22 cellular contexts compared by ENCODE assay signal in genomic region chr2:52571380-52572347, GRCh38.
DNase-seq lines count a peak whose midpoint lies in the region; ATAC-seq and TF ChIP-seq lines count a peak whose summit lies in the region.
"Had no signal": no experiment of that assay in that cellular context is flagged by ENCODE, and none has a peak within 500 bp of the region (broad histone marks: within the 10 kb centered on the region; RNA-seq: fewer than 3 reads in every experiment).

No MANE protein-coding gene starts in this region.

- no peak overlapping the region for H3K27ac Mint-ChIP-seq in stimulated activated naive CD8-positive, alpha-beta T cell treated with anti-CD3 and anti-CD28 coated beads, Interleukin-15, amount 100 ng/mL, for 72 hours
- no peak overlapping the region for H3K27ac Mint-ChIP-seq in activated T-helper 17 cell treated with anti-CD3 and anti-CD28 coated beads, Interleukin-2, amount 50 U/mL, for 72 hours
- H3K27ac Mint-ChIP-seq: CD4-positive, alpha-beta T cell had no signal

- peak; percentile 52 for ATAC-seq in stimulated activated naive CD8-positive, alpha-beta T cell treated with anti-CD3 and anti-CD28 coated beads, Interleukin-15, amount 100 ng/mL, for 72 hours
- no peak for ATAC-seq in stimulated activated naive CD8-positive, alpha-beta T cell treated with anti-CD3 and anti-CD28 coated beads, Interleukin-15, Interleukin-2, amounts not matched to agents 100 U/mL and 50 U/mL, for 24 hours
- ATAC-seq in lower lobe of right lung: peak; percentile 12 to 45
- ATAC-seq in activated T-helper 17 cell treated with anti-CD3 and anti-CD28 coated beads, Interleukin-2, amount 50 U/mL, for 72 hours (replicated peaks): no peak
- ATAC-seq: GM12878 had no signal

- no peak overlapping the region for H3K27ac ChIP-seq in lower lobe of right lung
- H3K27ac ChIP-seq in spleen: no peak overlapping the region
- H3K27ac ChIP-seq in stomach: no peak overlapping the region
- H3K27ac ChIP-seq: BLaER1, RWPE1 had no signal

- intact Hi-C loops in lower lobe of right lung (cut with DNase I) (no loop called here), spleen (cut with DNase I; ENCODE audit: low total_unique reads) (no loop called here), stomach (cut with DNase I; ENCODE audit: low total_unique reads) (no loop called here)

- DNase-seq in stimulated activated naive CD8-positive, alpha-beta T cell treated with anti-CD3 and anti-CD28 coated beads, Interleukin-15, amount 100 ng/mL, for 72 hours: no peak
- DNase-seq in stimulated activated naive CD8-positive, alpha-beta T cell treated with anti-CD3 and anti-CD28 coated beads, Interleukin-15, Interleukin-2, amounts not matched to agents 100 U/mL and 50 U/mL, for 24 hours: no peak
- DNase-seq in lower lobe of right lung (no peak), spleen (peak; percentile 66), COLO829 (ENCODE audit: low spot score) (no peak), stomach (no peak)
- DNase-seq: Caco-2; CD4-positive, alpha-beta T cell; DND-41; GOT3; KG1; NCI-H1092 treated with DMSO at 0.1 percent for 48 hours; NCI-H1436 treated with DMSO at 0.1 percent for 48 hours; NCI-H2029; NCI-H226; NCI-H510A treated with DMSO at 0.1 percent for 48 hours; NCI-H748 treated with DMSO at 0.1 percent for 48 hours; NK-92 treated with Interleukin-12 subunit alpha and Interleukin-12 subunit beta, amount 100 ng/mL, for 24 hours had no signal

- no peak for TF ChIP-seq POLR2A in spleen (IDR thresholded peaks at IDR 0.05)
- no peak for TF ChIP-seq POLR2A in stomach (IDR thresholded peaks at IDR 0.05)

- H3K27me3 Mint-ChIP-seq in stimulated activated naive CD8-positive, alpha-beta T cell treated with anti-CD3 and anti-CD28 coated beads, Interleukin-15, amount 100 ng/mL, for 72 hours: no peaks in the 10 kb centered on the region
- H3K27me3 Mint-ChIP-seq in activated T-helper 17 cell treated with anti-CD3 and anti-CD28 coated beads, Interleukin-2, amount 50 U/mL, for 72 hours: no peaks in the 10 kb centered on the region
- H3K27me3 Mint-ChIP-seq: CD4-positive, alpha-beta T cell had no signal

- no peaks in the 10 kb centered on the region for H3K4me1 ChIP-seq in lower lobe of right lung
- no peaks in the 10 kb centered on the region for H3K4me1 ChIP-seq in spleen
- H3K4me1 ChIP-seq in stomach: no peaks in the 10 kb centered on the region
- H3K4me1 ChIP-seq: BLaER1, Caco-2 had no signal

- no peaks in the 10 kb centered on the region for H3K4me1 Mint-ChIP-seq in stimulated activated naive CD8-positive, alpha-beta T cell treated with anti-CD3 and anti-CD28 coated beads, Interleukin-15, amount 100 ng/mL, for 72 hours
- no peaks in the 10 kb centered on the region for H3K4me1 Mint-ChIP-seq in activated T-helper 17 cell treated with anti-CD3 and anti-CD28 coated beads, Interleukin-2, amount 50 U/mL, for 72 hours

- TF ChIP-seq CTCF in lower lobe of right lung (IDR thresholded peaks at IDR 0.05): no peak
- no peak for TF ChIP-seq CTCF in spleen (IDR thresholded peaks at IDR 0.05 in 8 of 11, conservative IDR thresholded peaks at IDR 0.05 in 3 of 11)
- no peak for TF ChIP-seq CTCF in stomach (IDR thresholded peaks at IDR 0.05)

- H3K4me3 ChIP-seq in lower lobe of right lung (no peak overlapping the region), spleen (no peak overlapping the region), stomach (no peak overlapping the region)
- H3K4me3 ChIP-seq: BLaER1, GM12878 had no signal

- TF ChIP-seq EP300 in stomach (IDR thresholded peaks at IDR 0.05): no peak

- peaks cover 17 to 51% of the 10 kb centered on the region in 2 donors for H3K9me3 Mint-ChIP-seq in stimulated activated naive CD8-positive, alpha-beta T cell treated with anti-CD3 and anti-CD28 coated beads, Interleukin-15, amount 100 ng/mL, for 72 hours
- peaks cover 9% of the 10 kb centered on the region for H3K9me3 Mint-ChIP-seq in activated T-helper 17 cell treated with anti-CD3 and anti-CD28 coated beads, Interleukin-2, amount 50 U/mL, for 72 hours

- WGBS in spleen, 5 donors: 95 to 97% (median 96%) methylated on average over 54 to 65 of the region's 65 CpGs
- 95 to 98% (median 97%) methylated on average over 59 to 65 of the region's 65 CpGs for WGBS in stomach, 5 donors

- H3K36me3 Mint-ChIP-seq in activated T-helper 17 cell treated with anti-CD3 and anti-CD28 coated beads, Interleukin-2, amount 50 U/mL, for 72 hours (ENCODE audit: low read depth): no peaks in the 10 kb centered on the region

- H3K36me3 ChIP-seq in lower lobe of right lung: no peaks in the 10 kb centered on the region
- H3K36me3 ChIP-seq in spleen: no peaks in the 10 kb centered on the region
- H3K36me3 ChIP-seq in stomach: no peaks in the 10 kb centered on the region
- H3K36me3 ChIP-seq: BLaER1 had no signal

- H3K4me3 Mint-ChIP-seq in stimulated activated naive CD8-positive, alpha-beta T cell treated with anti-CD3 and anti-CD28 coated beads, Interleukin-15, amount 100 ng/mL, for 72 hours: no peak overlapping the region
- no peak overlapping the region for H3K4me3 Mint-ChIP-seq in activated T-helper 17 cell treated with anti-CD3 and anti-CD28 coated beads, Interleukin-2, amount 50 U/mL, for 72 hours
- H3K4me3 Mint-ChIP-seq: CD4-positive, alpha-beta T cell had no signal

- H3K27me3 ChIP-seq in lower lobe of right lung (ENCODE audit: low read depth): no peaks in the 10 kb centered on the region
- H3K27me3 ChIP-seq in spleen (replicated peaks in 1 of 7): no peaks in the 10 kb centered on the region
- no peaks in the 10 kb centered on the region for H3K27me3 ChIP-seq in stomach
- H3K27me3 ChIP-seq: BLaER1 had no signal

- peaks cover 7% of the 10 kb centered on the region for H3K9me3 ChIP-seq in lower lobe of right lung
- peaks cover 0 to 51% (median 42%) of the 10 kb centered on the region in 8 donors for H3K9me3 ChIP-seq in spleen
- peaks cover 0 to 33% (median 11%) of the 10 kb centered on the region in 4 donors for H3K9me3 ChIP-seq in stomach

Comparison
In these comparisons a context has a peak if more than half of its experiments do, and no peak if none do; other contexts are left out.
1. ATAC-seq: peak in stimulated activated naive CD8-positive, alpha-beta T cell treated with anti-CD3 and anti-CD28 coated beads, Interleukin-15, amount 100 ng/mL, for 72 hours (single experiment) and lower lobe of right lung (2 of 2); none in stimulated activated naive CD8-positive, alpha-beta T cell treated with anti-CD3 and anti-CD28 coated beads, Interleukin-15, Interleukin-2, amounts not matched to agents 100 U/mL and 50 U/mL, for 24 hours (single experiment) and activated T-helper 17 cell treated with anti-CD3 and anti-CD28 coated beads, Interleukin-2, amount 50 U/mL, for 72 hours (single experiment).